8 cellular contexts compared by ENCODE assay signal in the genomic region with DNA sequence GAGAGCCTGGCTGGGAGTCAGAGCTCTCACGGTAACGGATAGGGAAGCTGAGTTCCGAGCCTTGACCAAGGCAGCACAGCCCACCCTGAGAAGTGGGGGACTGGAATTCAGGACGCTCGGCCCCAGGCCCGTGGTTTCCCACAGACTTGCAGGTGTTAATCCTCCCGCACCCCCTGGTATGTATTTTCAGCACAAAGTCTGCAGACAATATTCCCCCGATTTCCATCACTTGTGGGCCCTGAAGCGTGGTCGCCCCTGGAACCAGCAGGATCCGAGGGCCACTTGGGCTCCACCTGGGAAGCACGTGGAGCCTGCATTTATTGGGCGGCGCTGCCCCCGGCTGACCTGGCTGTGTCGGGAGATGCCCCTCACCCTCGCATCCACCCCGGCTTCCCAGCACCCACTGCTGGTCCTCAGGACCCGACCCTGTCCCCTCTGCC.
DNase-seq lines count a peak whose midpoint lies in the region; ATAC-seq, FAIRE-seq and TF ChIP-seq lines count a peak whose summit lies in the region.

No MANE protein-coding gene starts in this region.

- TF ChIP-seq POLR2A in suprapubic skin (IDR thresholded peaks at IDR 0.05) (no peak), H54 (IDR thresholded peaks at IDR 0.05; ENCODE audit: low read depth, low read length) (no peak)

- H3K4me3 Mint-ChIP-seq in activated CD4-positive, alpha-beta T cell treated with anti-CD3 and anti-CD28 coated beads, Interleukin-2, amount 10 ng/mL, durations not matched to agents 7 days and 5 days: peak overlapping the region; percentile 77
- H3K4me3 Mint-ChIP-seq in activated CD8-positive, alpha-beta T cell treated with anti-CD3 and anti-CD28 coated beads, Interleukin-2, amount 10 ng/mL, durations not matched to agents 7 days and 5 days: peak overlapping the region; percentile 81
- peak overlapping the region; percentile 72 to 92 (median 85) for H3K4me3 Mint-ChIP-seq in immature natural killer cell

- H3K4me3 ChIP-seq in suprapubic skin: peak overlapping the region; percentile 59

- POLR2A ChIA-PET in activated CD4-positive, alpha-beta T cell treated with anti-CD3 and anti-CD28 coated beads, Interleukin-2, amount 10 ng/mL, durations not matched to agents 7 days and 5 days (lab: Charles Lee): no interaction called here
- POLR2A ChIA-PET in activated CD8-positive, alpha-beta T cell treated with anti-CD3 and anti-CD28 coated beads, Interleukin-2, amount 10 ng/mL, durations not matched to agents 7 days and 5 days (lab: Charles Lee): interaction anchor here (0.9 kb wide), 2 partner anchors 15 to 243 kb away, joined by 3 to 4 read pairs; no protein-coding TSS in a partner anchor

- no peaks in the 10 kb centered on the region for H3K27me3 ChIP-seq in suprapubic skin
- no peaks in the 10 kb centered on the region for H3K27me3 ChIP-seq in foreskin keratinocyte

- no peaks in the 10 kb centered on the region for H3K9me3 ChIP-seq in suprapubic skin

- WGBS in suprapubic skin: 27% methylated on average over 3 of the region's 19 CpGs

- no peak for DNase-seq in activated CD4-positive, alpha-beta T cell treated with anti-CD3 and anti-CD28 coated beads, Interleukin-2, amount 10 ng/mL, durations not matched to agents 7 days and 5 days
- DNase-seq in activated CD4-positive, alpha-beta T cell treated with anti-CD3 and anti-CD28 coated beads for 48 hours: no peak
- no peak for DNase-seq in activated CD8-positive, alpha-beta T cell treated with anti-CD3 and anti-CD28 coated beads, Interleukin-2, amount 10 ng/mL, durations not matched to agents 7 days and 5 days
- DNase-seq in immature natural killer cell (no peak), suprapubic skin (ENCODE audit: low spot score in 2 of 2) (no peak), OCI-M2 (lab: John Stamatoyannopoulos, UW; ENCODE audit: unreplicated experiment) (no peak), foreskin keratinocyte (no peak), H54 (ENCODE audit: insufficient read length, low spot score) (no peak)

- TF ChIP-seq CTCF in suprapubic skin (IDR thresholded peaks at IDR 0.05) (no peak), foreskin keratinocyte (conservative IDR thresholded peaks at IDR 0.05) (no peak)

- H3K4me1 Mint-ChIP-seq in activated CD4-positive, alpha-beta T cell treated with anti-CD3 and anti-CD28 coated beads, Interleukin-2, amount 10 ng/mL, durations not matched to agents 7 days and 5 days: peaks cover 21% of the 10 kb centered on the region
- peaks cover 23% of the 10 kb centered on the region for H3K4me1 Mint-ChIP-seq in activated CD8-positive, alpha-beta T cell treated with anti-CD3 and anti-CD28 coated beads, Interleukin-2, amount 10 ng/mL, durations not matched to agents 7 days and 5 days (ENCODE audit: low read depth)
- H3K4me1 Mint-ChIP-seq in immature natural killer cell: peaks cover 30 to 33% of the 10 kb centered on the region in 2 donors

- no peak for ATAC-seq in activated CD8-positive, alpha-beta T cell treated with anti-CD3 and anti-CD28 coated beads, Interleukin-2, amount 10 ng/mL, durations not matched to agents 7 days and 5 days
- no peak for ATAC-seq in foreskin keratinocyte

- no peak for FAIRE-seq in H54 (lab: Jason Lieb, UNC)

- no peaks in the 10 kb centered on the region for H3K36me3 ChIP-seq in suprapubic skin

- CTCF ChIA-PET in activated CD4-positive, alpha-beta T cell treated with anti-CD3 and anti-CD28 coated beads, Interleukin-2, amount 10 ng/mL, durations not matched to agents 7 days and 5 days (lab: Charles Lee): interaction anchor here (0.6 to 1.7 kb wide), 19 partner anchors 9 to 296 kb away, joined by 3 to 7 read pairs (median 3); no protein-coding TSS in a partner anchor
- CTCF ChIA-PET in activated CD8-positive, alpha-beta T cell treated with anti-CD3 and anti-CD28 coated beads, Interleukin-2, amount 10 ng/mL, durations not matched to agents 7 days and 5 days (lab: Charles Lee): interaction anchor here (0.6 to 3.2 kb wide), 27 partner anchors 9 to 267 kb away, joined by 3 to 48 read pairs (median 5); a partner anchor contains a TSS

- H3K9me3 Mint-ChIP-seq in activated CD4-positive, alpha-beta T cell treated with anti-CD3 and anti-CD28 coated beads, Interleukin-2, amount 10 ng/mL, durations not matched to agents 7 days and 5 days: no peaks in the 10 kb centered on the region
- H3K9me3 Mint-ChIP-seq in activated CD8-positive, alpha-beta T cell treated with anti-CD3 and anti-CD28 coated beads, Interleukin-2, amount 10 ng/mL, durations not matched to agents 7 days and 5 days (ENCODE audit: insufficient read depth): no peaks in the 10 kb centered on the region
- H3K9me3 Mint-ChIP-seq in immature natural killer cell: no peaks in the 10 kb centered on the region

- peak overlapping the region; percentile 66 for H3K27ac Mint-ChIP-seq in activated CD4-positive, alpha-beta T cell treated with anti-CD3 and anti-CD28 coated beads, Interleukin-2, amount 10 ng/mL, durations not matched to agents 7 days and 5 days
- peak overlapping the region; percentile 69 for H3K27ac Mint-ChIP-seq in activated CD8-positive, alpha-beta T cell treated with anti-CD3 and anti-CD28 coated beads, Interleukin-2, amount 10 ng/mL, durations not matched to agents 7 days and 5 days
- H3K27ac Mint-ChIP-seq in immature natural killer cell: peak overlapping the region; percentile 71 to 86 (median 82)

- H3K27me3 Mint-ChIP-seq in activated CD4-positive, alpha-beta T cell treated with anti-CD3 and anti-CD28 coated beads, Interleukin-2, amount 10 ng/mL, durations not matched to agents 7 days and 5 days: no peaks in the 10 kb centered on the region
- H3K27me3 Mint-ChIP-seq in activated CD8-positive, alpha-beta T cell treated with anti-CD3 and anti-CD28 coated beads, Interleukin-2, amount 10 ng/mL, durations not matched to agents 7 days and 5 days (ENCODE audit: low read depth): no peaks in the 10 kb centered on the region
- H3K27me3 Mint-ChIP-seq in immature natural killer cell (ENCODE audit: low read depth in 3 of 3): peaks cover 0 to 2% (median 0%) of the 10 kb centered on the region in 3 donors

- H3K4me1 ChIP-seq in suprapubic skin: peaks cover 21% of the 10 kb centered on the region
- H3K4me1 ChIP-seq in foreskin keratinocyte: no peaks in the 10 kb centered on the region

- H3K27ac ChIP-seq in suprapubic skin: peak overlapping the region; percentile 89
- no peak overlapping the region for H3K27ac ChIP-seq in foreskin keratinocyte

- no peaks in the 10 kb centered on the region for H3K36me3 Mint-ChIP-seq in activated CD4-positive, alpha-beta T cell treated with anti-CD3 and anti-CD28 coated beads, Interleukin-2, amount 10 ng/mL, durations not matched to agents 7 days and 5 days (ENCODE audit: low read depth)
- no peaks in the 10 kb centered on the region for H3K36me3 Mint-ChIP-seq in activated CD8-positive, alpha-beta T cell treated with anti-CD3 and anti-CD28 coated beads, Interleukin-2, amount 10 ng/mL, durations not matched to agents 7 days and 5 days (ENCODE audit: low read depth)
- H3K36me3 Mint-ChIP-seq in immature natural killer cell: no peaks in the 10 kb centered on the region

- TF ChIP-seq EP300 in suprapubic skin (IDR thresholded peaks at IDR 0.05): no peak
